In genomic region chr10:24724381-24725228, GRCh38 we compare ENCODE assay signal across 8 cellular contexts.
A peak's percentile ranks its signal among the peaks of the same experiment; 100 is the strongest.
DNase-seq lines count a peak whose midpoint lies in the region; ATAC-seq, FAIRE-seq and TF ChIP-seq lines count a peak whose summit lies in the region.

No MANE protein-coding gene starts in this region.

- peak; percentile 62 for FAIRE-seq in islet of Langerhans (lab: Jason Lieb, UNC)

- H3K4me3 ChIP-seq in AG10803 (ENCODE audit: low read length) = peak overlapping the region; percentile 93

- no peaks in the 10 kb centered on the region for H3K9me3 Mint-ChIP-seq in central memory CD8-positive, alpha-beta T cell

- H3K36me3 Mint-ChIP-seq in central memory CD8-positive, alpha-beta T cell (ENCODE audit: insufficient read depth) = peaks cover 10% of the 10 kb centered on the region

- ATAC-seq in GM19035 (IDR thresholded peaks at IDR 0.05; ENCODE audit: unreplicated experiment) (peak; percentile 78), HG03342 (IDR thresholded peaks at IDR 0.05; ENCODE audit: unreplicated experiment) (peak; percentile 87)
- ATAC-seq in central memory CD8-positive, alpha-beta T cell (replicated peaks; ENCODE audit: extremely low read depth, poor library complexity, severe bottlenecking) = peak; percentile 86

- peaks cover 12% of the 10 kb centered on the region for H3K4me1 Mint-ChIP-seq in central memory CD8-positive, alpha-beta T cell

- H3K4me3 Mint-ChIP-seq in central memory CD8-positive, alpha-beta T cell = peak overlapping the region; percentile 89

- peak overlapping the region; percentile 75 for H3K27ac Mint-ChIP-seq in central memory CD8-positive, alpha-beta T cell (ENCODE audit: low read depth)

- no peaks in the 10 kb centered on the region for H3K27me3 Mint-ChIP-seq in central memory CD8-positive, alpha-beta T cell

- no peak for TF ChIP-seq CTCF in AG10803 (conservative IDR thresholded peaks at IDR 0.05; ENCODE audit: low read length)

- DNase-seq in AG10803 (ENCODE audit: low read depth) (peak; percentile 96), NCI-H345 treated with DMSO at 0.1 percent for 48 hours (lab: John Stamatoyannopoulos, UW; ENCODE audit: unreplicated experiment) (peak; percentile 80)
- DNase-seq in activated CD4-positive, CD25-positive, alpha-beta regulatory T cell treated with anti-CD3 and anti-CD28 coated beads, Interleukin-2, amount 50 U/mL, for 16 hours (ENCODE audit: low read depth, low spot score) = peak; percentile 86
- DNase-seq in central memory CD8-positive, alpha-beta T cell (ENCODE audit: low spot score in 2 of 2) = peak; percentile 89 to 94
- DNase-seq in stimulated activated CD4-positive, alpha-beta T cell treated with anti-CD3 and anti-CD28 coated beads, Interleukin-12 subunit alpha, Interleukin-12 subunit beta, amount 100 ng/mL, for 24 hours (ENCODE audit: low read depth in 2 of 2) = peak; percentile 93 to 96

Comparison
In these comparisons a context has a peak if more than half of its experiments do, and no peak if none do; other contexts are left out.
1. Peak in every context shown above with its lines: DNase-seq, ATAC-seq and H3K4me3 ChIP-seq.